22 cellular contexts compared by ENCODE assay signal in genomic region chr10:71927159-71927558, GRCh38. TPM values are rescaled to one million over a fixed set of nuclear protein-coding genes. Genes with fewer than 3 reads are reported as not detected.
DNase-seq lines count a peak whose midpoint lies in the region; ATAC-seq, FAIRE-seq and TF ChIP-seq lines count a peak whose summit lies in the region.
"Had no signal": no experiment of that assay in that cellular context is flagged by ENCODE, and none has a peak within 500 bp of the region (broad histone marks: within the 10 kb centered on the region; RNA-seq: fewer than 3 reads in every experiment).

No MANE protein-coding gene starts in this region.

- ATAC-seq in Panc1: no peak
- no peak for ATAC-seq in HG03108 (IDR thresholded peaks at IDR 0.05; ENCODE audit: unreplicated experiment)
- ATAC-seq in activated CD8-positive, alpha-beta T cell treated with anti-CD3 and anti-CD28 coated beads, Interleukin-2, amount 10 ng/mL, durations not matched to agents 7 days and 5 days: no peak
- ATAC-seq: CD8-positive, alpha-beta T cell; GM12878 had no signal

- H3K27ac Mint-ChIP-seq in Caco-2 (ENCODE audit: unreplicated experiment) (peak overlapping the region; percentile 60), HFFc6 (no peak overlapping the region)
- no peak overlapping the region for H3K27ac Mint-ChIP-seq in activated CD8-positive, alpha-beta T cell treated with anti-CD3 and anti-CD28 coated beads, Interleukin-2, amount 10 ng/mL, durations not matched to agents 7 days and 5 days
- H3K27ac Mint-ChIP-seq: B cell; CD4-positive, CD25-positive, alpha-beta regulatory T cell; CD8-positive, alpha-beta T cell had no signal

- no peaks in the 10 kb centered on the region for H3K27me3 ChIP-seq in Caco-2 (replicated peaks; ENCODE audit: control insufficient read depth, insufficient read depth, low read length)
- H3K27me3 ChIP-seq in Panc1 (ENCODE audit: control insufficient read depth, insufficient read depth, low read length): no peaks in the 10 kb centered on the region
- H3K27me3 ChIP-seq: BLaER1 had no signal

- peaks cover 25% of the 10 kb centered on the region for H3K4me1 ChIP-seq in Caco-2
- peaks cover 2% of the 10 kb centered on the region; the same call in 1 of the 2 replicates for H3K4me1 ChIP-seq in Panc1 (ENCODE audit: control insufficient read depth, insufficient read depth, low read length)
- peaks cover 0 to under 1% of the 10 kb centered on the region in 2 donors for H3K4me1 ChIP-seq in kidney (ENCODE audit: control insufficient read depth in 1 of 2, insufficient read depth in 1 of 2, low read depth in 1 of 2, low read length in 2 of 2)
- H3K4me1 ChIP-seq: BLaER1 had no signal

- H3K27me3 Mint-ChIP-seq in Caco-2 (ENCODE audit: insufficient read depth, unreplicated experiment) (no peaks in the 10 kb centered on the region), HFFc6 (ENCODE audit: insufficient read depth) (peaks cover 10% of the 10 kb centered on the region)
- peaks cover 5% of the 10 kb centered on the region for H3K27me3 Mint-ChIP-seq in activated CD8-positive, alpha-beta T cell treated with anti-CD3 and anti-CD28 coated beads, Interleukin-2, amount 10 ng/mL, durations not matched to agents 7 days and 5 days (ENCODE audit: low read depth)

- H3K4me3 ChIP-seq in Caco-2 (ENCODE audit: low read depth, low read length) (no peak overlapping the region), Panc1 (ENCODE audit: low read depth in 2 of 2, low read length in 2 of 2) (no peak overlapping the region), kidney (ENCODE audit: low read length in 2 of 2) (no peak overlapping the region)
- H3K4me3 ChIP-seq: BLaER1, GM12878, GM23248 had no signal

- FAIRE-seq in kidney (lab: Jason Lieb, UNC): no peak
- FAIRE-seq: D721Med, GM12878, GM18507, H1 had no signal

- H3K9me3 ChIP-seq in Caco-2 (peaks cover 4% of the 10 kb centered on the region; the same call in 1 of the 2 replicates), Panc1 (ENCODE audit: control insufficient read depth, insufficient read depth, low read depth, low read length) (no peaks in the 10 kb centered on the region), kidney (ENCODE audit: control insufficient read depth in 1 of 2, low read length in 2 of 2) (peaks cover 0 to 3% of the 10 kb centered on the region in 2 donors)

- CTCF ChIA-PET in Caco-2 (lab: Charles Lee): interaction anchor here (0.8 to 1.7 kb wide), 3 partner anchors 11 to 121 kb away, joined by 3 to 8 read pairs (median 6); no protein-coding TSS in a partner anchor
- CTCF ChIA-PET in Panc1 (lab: Charles Lee): no interaction called here
- CTCF ChIA-PET in activated CD8-positive, alpha-beta T cell treated with anti-CD3 and anti-CD28 coated beads, Interleukin-2, amount 10 ng/mL, durations not matched to agents 7 days and 5 days (lab: Charles Lee): interaction anchor here (1.6 kb wide), 1 partner anchor 122 kb away, joined by 5 read pairs; no protein-coding TSS in a partner anchor

- intact Hi-C loops in Caco-2 (cut with micrococcal nuclease; ENCODE audit: unreplicated experiment) (no loop called here), Panc1 (cut with micrococcal nuclease; ENCODE audit: unreplicated experiment) (no loop called here), kidney (cut with DNase I) (no loop called here)

- BruUV-seq in Caco-2 (replicated peaks; lab: Mats Ljungman, UMichigan) (no TSS peak), Panc1 (replicated peaks; lab: Mats Ljungman, UMichigan) (no TSS peak)

- peaks cover 4% of the 10 kb centered on the region for H3K9me3 Mint-ChIP-seq in Caco-2 (ENCODE audit: unreplicated experiment)
- H3K9me3 Mint-ChIP-seq in HFFc6: peaks cover 3% of the 10 kb centered on the region; the same call in 1 of the 2 replicates
- H3K9me3 Mint-ChIP-seq in activated CD8-positive, alpha-beta T cell treated with anti-CD3 and anti-CD28 coated beads, Interleukin-2, amount 10 ng/mL, durations not matched to agents 7 days and 5 days (ENCODE audit: insufficient read depth): no peaks in the 10 kb centered on the region
- H3K9me3 Mint-ChIP-seq: CD8-positive, alpha-beta T cell had no signal

- peaks cover 5% of the 10 kb centered on the region for H3K36me3 Mint-ChIP-seq in Caco-2 (ENCODE audit: insufficient read depth, unreplicated experiment)
- H3K36me3 Mint-ChIP-seq in HFFc6 (ENCODE audit: low read depth): peaks cover 3% of the 10 kb centered on the region; the same call in 1 of the 2 replicates
- no peaks in the 10 kb centered on the region for H3K36me3 Mint-ChIP-seq in activated CD8-positive, alpha-beta T cell treated with anti-CD3 and anti-CD28 coated beads, Interleukin-2, amount 10 ng/mL, durations not matched to agents 7 days and 5 days (ENCODE audit: low read depth)
- H3K36me3 Mint-ChIP-seq: CD4-positive, CD25-positive, alpha-beta regulatory T cell; CD8-positive, alpha-beta T cell had no signal

- no peak for TF ChIP-seq CTCF in Caco-2 (IDR thresholded peaks at IDR 0.05; ENCODE audit: insufficient read depth in 1 of 2, low read depth in 1 of 2, low read length in 1 of 2, severe bottlenecking in 1 of 2, unreplicated experiment in 1 of 2)
- TF ChIP-seq CTCF in Panc1 (IDR thresholded peaks at IDR 0.05): no peak
- no peak for TF ChIP-seq CTCF in kidney (IDR thresholded peaks at IDR 0.05; ENCODE audit: borderline replicate concordance, extremely low read depth, insufficient read depth)
- TF ChIP-seq CTCF in HFFc6 (IDR thresholded peaks at IDR 0.05): no peak

- peak overlapping the region; percentile 31; the same call in 1 of the 2 replicates for H3K27ac ChIP-seq in Panc1 (ENCODE audit: low read length)
- H3K27ac ChIP-seq in kidney (ENCODE audit: low read depth in 2 of 2, low read length in 2 of 2): peak overlapping the region; percentile 55 to 75
- H3K27ac ChIP-seq: BLaER1, C4-2B, GM23248 had no signal

- no peak overlapping the region for H3K4me3 Mint-ChIP-seq in Caco-2 (ENCODE audit: unreplicated experiment)
- no peak overlapping the region for H3K4me3 Mint-ChIP-seq in HFFc6
- H3K4me3 Mint-ChIP-seq in activated CD8-positive, alpha-beta T cell treated with anti-CD3 and anti-CD28 coated beads, Interleukin-2, amount 10 ng/mL, durations not matched to agents 7 days and 5 days: no peak overlapping the region
- H3K4me3 Mint-ChIP-seq: B cell; CD4-positive, CD25-positive, alpha-beta regulatory T cell; CD8-positive, alpha-beta T cell had no signal

- DNase-seq in Caco-2 (no peak), Panc1 (ENCODE audit: low read depth, low spot score) (no peak), kidney (no peak), HFFc6 (no peak)
- DNase-seq in activated CD8-positive, alpha-beta T cell treated with anti-CD3 and anti-CD28 coated beads, Interleukin-2, amount 10 ng/mL, durations not matched to agents 7 days and 5 days: no peak
- DNase-seq: CD4-positive, CD25-positive, alpha-beta regulatory T cell; CD8-positive, alpha-beta T cell; DMS 273 treated with DMSO at 0.1 percent for 48 hours; DMS79; EL; GDM1; GM23248; H7; HCEC 1CT had no signal

- in situ Hi-C loops in Panc1 (cut with HindIII; ENCODE audit: low pct_unique_long_range_greater_than_20kb, low sequenced_read_pairs): no loop called here

- no peak overlapping the region for H3K9ac ChIP-seq in kidney (ENCODE audit: low read length in 2 of 2)
- H3K9ac ChIP-seq: BLaER1, GM23248 had no signal

- H3K4me1 Mint-ChIP-seq in Caco-2 (ENCODE audit: low read depth, unreplicated experiment) (peaks cover 25% of the 10 kb centered on the region), HFFc6 (ENCODE audit: low read depth) (peaks cover 11% of the 10 kb centered on the region)
- no peaks in the 10 kb centered on the region for H3K4me1 Mint-ChIP-seq in activated CD8-positive, alpha-beta T cell treated with anti-CD3 and anti-CD28 coated beads, Interleukin-2, amount 10 ng/mL, durations not matched to agents 7 days and 5 days (ENCODE audit: low read depth)
- H3K4me1 Mint-ChIP-seq: B cell had no signal

- H3K36me3 ChIP-seq in Caco-2 (ENCODE audit: control insufficient read depth, insufficient read depth, low read length): no peaks in the 10 kb centered on the region
- H3K36me3 ChIP-seq in Panc1 (ENCODE audit: control insufficient read depth, insufficient read depth, low read length): no peaks in the 10 kb centered on the region
- H3K36me3 ChIP-seq in kidney (ENCODE audit: control insufficient read depth in 1 of 2, insufficient read depth in 2 of 2, low read length in 2 of 2): no peaks in the 10 kb centered on the region
- H3K36me3 ChIP-seq: BLaER1 had no signal

- POLR2A ChIA-PET in Caco-2 (lab: Charles Lee) (no interaction called here), Panc1 (lab: Charles Lee) (no interaction called here)
- POLR2A ChIA-PET in activated CD8-positive, alpha-beta T cell treated with anti-CD3 and anti-CD28 coated beads, Interleukin-2, amount 10 ng/mL, durations not matched to agents 7 days and 5 days (lab: Charles Lee): interaction anchor here (0.7 kb wide), 1 partner anchor 939 kb away, joined by 3 read pairs; no protein-coding TSS in a partner anchor

RNA-seq across cellular contexts. Expression of gene CHST3, which starts 37.0 kb away (rescaled TPM):
- total RNA-seq in Caco-2 (2022): 40.9 and 46.0 TPM in 2 replicates
- 44.6 TPM for total RNA-seq in Panc1 (2021; ENCODE audit: unreplicated experiment)
- polyA plus RNA-seq in Panc1 (2012; ENCODE audit: insufficient read length): 27.9 TPM
- 31.5 TPM for total RNA-seq in kidney
- 9.1 TPM for polyA plus RNA-seq in kidney (ENCODE audit: insufficient read depth, low read depth, low replicate concordance)
- total RNA-seq in HFFc6 (2021; fragmentation: NEBNext Ultra II Directional; extraction: Animal tissue kit (Norgen Biotek cat#: 25700)): 10 to 100 TPM; 34.9 to 48.1 (median 40.3) TPM
- total RNA-seq in activated CD8-positive, alpha-beta T cell treated with anti-CD3 and anti-CD28 coated beads, Interleukin-2, amount 10 ng/mL, durations not matched to agents 7 days and 5 days: not detected
- total RNA-seq: B cell; CD4-positive, CD25-positive, alpha-beta regulatory T cell; CD8-positive, alpha-beta T cell had no signal
- polyA plus RNA-seq: CD4-positive, CD25-positive, alpha-beta regulatory T cell had no signal

Comparison
In these comparisons a context has a peak if more than half of its experiments do, and no peak if none do; other contexts are left out.
1. RNA of gene CHST3, which starts 37.0 kb away (total RNA-seq): 40.9 to 46.0 TPM in Caco-2, 44.6 TPM in Panc1 (single experiment), 34.9 to 48.1 TPM in HFFc6 and 31.5 TPM in kidney (single experiment); not detected in activated CD8-positive, alpha-beta T cell treated with anti-CD3 and anti-CD28 coated beads, Interleukin-2, amount 10 ng/mL, durations not matched to agents 7 days and 5 days; every median in the first group is over 10 times any median in the second.